Comparison of ENCODE assay signal across 15 cellular contexts in the genomic region with DNA sequence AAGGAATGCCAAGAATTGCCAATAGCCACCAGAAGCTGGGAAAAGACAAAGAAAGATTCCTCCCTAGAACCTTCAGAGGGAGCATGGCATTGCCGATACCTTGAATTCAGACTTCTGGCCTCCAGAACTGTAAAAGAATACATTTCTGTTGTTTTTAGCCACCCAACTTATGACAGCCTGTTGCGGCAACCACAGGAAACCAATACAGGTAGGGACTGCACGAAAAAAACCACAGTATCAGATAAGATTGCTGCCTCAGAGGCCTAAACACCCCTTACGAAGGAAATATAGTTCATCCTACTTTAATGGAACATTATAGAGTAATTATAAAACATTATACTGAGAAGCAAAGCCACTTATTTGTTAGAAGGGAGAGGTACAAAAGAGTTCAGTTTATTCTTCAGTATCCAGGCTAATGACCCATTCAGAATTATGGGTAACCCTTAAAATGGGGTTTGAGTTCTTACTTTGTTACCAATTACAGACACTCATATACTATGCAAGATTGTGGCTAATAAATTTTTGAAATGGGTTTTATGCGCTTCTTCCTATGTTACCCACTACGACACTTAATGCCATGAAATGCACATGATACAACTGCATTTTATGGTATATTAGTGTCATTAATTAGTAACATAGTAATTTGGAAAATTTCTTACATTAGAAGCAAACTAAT. TPM values are rescaled to one million over a fixed set of nuclear protein-coding genes. Genes with fewer than 3 reads are reported as not detected.
A peak's percentile ranks its signal among the peaks of the same experiment; 100 is the strongest.
DNase-seq lines count a peak whose midpoint lies in the region; ATAC-seq and TF ChIP-seq lines count a peak whose summit lies in the region.
"Had no signal": no experiment of that assay in that cellular context is flagged by ENCODE, and none has a peak within 500 bp of the region (broad histone marks: within the 10 kb centered on the region; RNA-seq: fewer than 3 reads in every experiment).

No MANE protein-coding gene starts in this region.

- TF ChIP-seq CTCF in spleen (IDR thresholded peaks at IDR 0.05 in 8 of 11, conservative IDR thresholded peaks at IDR 0.05 in 3 of 11) = no peak

- peaks cover 12% of the 10 kb centered on the region for H3K36me3 Mint-ChIP-seq in activated T-helper 1 cell treated with anti-CD3 and anti-CD28 coated beads, Interleukin-12 subunit alpha, Interleukin-12 subunit beta, Interleukin-2, Interleukin-4 antibody, amounts not matched to agents 30 ng/mL and 10 ng/mL and 1 ng/mL, durations not matched to agents 14 hours and 24 hours and 36 hours (ENCODE audit: low read depth)
- H3K36me3 Mint-ChIP-seq: memory B cell had no signal

- H3K27ac Mint-ChIP-seq in activated T-helper 1 cell treated with anti-CD3 and anti-CD28 coated beads, Interleukin-12 subunit alpha, Interleukin-12 subunit beta, Interleukin-2, Interleukin-4 antibody, amounts not matched to agents 30 ng/mL and 10 ng/mL and 1 ng/mL, durations not matched to agents 14 hours and 24 hours and 36 hours = peak overlapping the region; percentile 85
- H3K27ac Mint-ChIP-seq: memory B cell, progenitor cell of endocrine pancreas had no signal

- no peak for TF ChIP-seq POLR2A in spleen (IDR thresholded peaks at IDR 0.05)

- intact Hi-C loops in activated T-helper 1 cell treated with anti-CD3 and anti-CD28 coated beads, Interleukin-12 subunit alpha, Interleukin-12 subunit beta, Interleukin-2, Interleukin-4 antibody, amounts not matched to agents 30 ng/mL and 10 ng/mL and 1 ng/mL, durations not matched to agents 14 hours and 24 hours and 36 hours (cut with micrococcal nuclease) = loop anchor here (2.0 to 5.0 kb wide), 2 partner anchors 38 to 49 kb away; a partner anchor contains a TSS
- intact Hi-C loops in spleen (cut with DNase I; ENCODE audit: low total_unique reads) = no loop called here

- no peak overlapping the region for H3K4me3 ChIP-seq in spleen
- H3K4me3 ChIP-seq: BLaER1 treated with 17β-estradiol and CSF1 and Interleukin-3, amounts not matched to agents 10 nM and 100 nM; breast epithelium; HAP-1 had no signal

- peaks cover 0 to 14% (median 0%) of the 10 kb centered on the region in 6 donors for H3K4me1 ChIP-seq in spleen
- H3K4me1 ChIP-seq: breast epithelium had no signal

- no peaks in the 10 kb centered on the region for H3K27me3 Mint-ChIP-seq in activated T-helper 1 cell treated with anti-CD3 and anti-CD28 coated beads, Interleukin-12 subunit alpha, Interleukin-12 subunit beta, Interleukin-2, Interleukin-4 antibody, amounts not matched to agents 30 ng/mL and 10 ng/mL and 1 ng/mL, durations not matched to agents 14 hours and 24 hours and 36 hours (ENCODE audit: insufficient read depth)
- H3K27me3 Mint-ChIP-seq: progenitor cell of endocrine pancreas had no signal

- WGBS in spleen, 5 donors = 38 to 70% (median 59%) methylated on average over 6 of the region's 6 CpGs

- no peaks in the 10 kb centered on the region for H3K27me3 ChIP-seq in spleen (replicated peaks in 1 of 7)

- peak; percentile 1 for DNase-seq in GF-D8 (lab: John Stamatoyannopoulos, UW)
- DNase-seq in SKM-1 treated with dmso at 0.1 percent for 144 hours (lab: John Stamatoyannopoulos, UW; ENCODE audit: unreplicated experiment) = peak; percentile 14
- peak; percentile 49 for DNase-seq in activated T-helper 1 cell treated with anti-CD3 and anti-CD28 coated beads, Interleukin-12 subunit alpha, Interleukin-12 subunit beta, Interleukin-2, Interleukin-4 antibody, amounts not matched to agents 30 ng/mL and 10 ng/mL and 1 ng/mL, durations not matched to agents 14 hours and 24 hours and 36 hours (ENCODE audit: low spot score)
- DNase-seq in stimulated activated CD4-positive, alpha-beta T cell treated with anti-CD3 and anti-CD28 coated beads, Interleukin-15, amount 100 ng/mL, for 24 hours = peak; percentile 30
- no peak for DNase-seq in spleen
- no peak for DNase-seq in NOMO-1 treated with DMSO at 0.1 percent for 48 hours (lab: John Stamatoyannopoulos, UW; ENCODE audit: unreplicated experiment)
- DNase-seq: NCI-H2107 had no signal

- H3K4me1 Mint-ChIP-seq in activated T-helper 1 cell treated with anti-CD3 and anti-CD28 coated beads, Interleukin-12 subunit alpha, Interleukin-12 subunit beta, Interleukin-2, Interleukin-4 antibody, amounts not matched to agents 30 ng/mL and 10 ng/mL and 1 ng/mL, durations not matched to agents 14 hours and 24 hours and 36 hours (ENCODE audit: low read depth) = peaks cover 36% of the 10 kb centered on the region
- H3K4me1 Mint-ChIP-seq: memory B cell had no signal

- no peaks in the 10 kb centered on the region for H3K9me3 Mint-ChIP-seq in activated T-helper 1 cell treated with anti-CD3 and anti-CD28 coated beads, Interleukin-12 subunit alpha, Interleukin-12 subunit beta, Interleukin-2, Interleukin-4 antibody, amounts not matched to agents 30 ng/mL and 10 ng/mL and 1 ng/mL, durations not matched to agents 14 hours and 24 hours and 36 hours
- H3K9me3 Mint-ChIP-seq: memory B cell had no signal

- peak overlapping the region in 1 of 8 donors; percentile 50 for H3K27ac ChIP-seq in spleen
- H3K27ac ChIP-seq: BLaER1 treated with 17β-estradiol and CSF1 and Interleukin-3, amounts not matched to agents 10 nM and 100 nM; breast epithelium had no signal

- H3K36me3 ChIP-seq in spleen = no peaks in the 10 kb centered on the region
- H3K36me3 ChIP-seq: BLaER1 treated with 17β-estradiol and CSF1 and Interleukin-3, amounts not matched to agents 10 nM and 100 nM; breast epithelium; HAP-1 had no signal

- H3K9me3 ChIP-seq in spleen = no peaks in the 10 kb centered on the region
- H3K9me3 ChIP-seq: breast epithelium, HAP-1 had no signal

- peak overlapping the region; percentile 69 for H3K4me3 Mint-ChIP-seq in activated T-helper 1 cell treated with anti-CD3 and anti-CD28 coated beads, Interleukin-12 subunit alpha, Interleukin-12 subunit beta, Interleukin-2, Interleukin-4 antibody, amounts not matched to agents 30 ng/mL and 10 ng/mL and 1 ng/mL, durations not matched to agents 14 hours and 24 hours and 36 hours
- H3K4me3 Mint-ChIP-seq: memory B cell had no signal

- ATAC-seq in HG02610 (IDR thresholded peaks at IDR 0.05; ENCODE audit: unreplicated experiment) (no peak), GM19467 (IDR thresholded peaks at IDR 0.05; ENCODE audit: unreplicated experiment) (no peak)

RNA-seq across cellular contexts. Expression of a gene that starts 37.4 kb away (rescaled TPM):
- total RNA-seq in activated T-helper 1 cell treated with anti-CD3 and anti-CD28 coated beads, Interleukin-12 subunit alpha, Interleukin-12 subunit beta, Interleukin-2, Interleukin-4 antibody, amounts not matched to agents 30 ng/mL and 10 ng/mL and 1 ng/mL, durations not matched to agents 14 hours and 24 hours and 36 hours = 1.3 TPM in 2 replicates
- 1 to 10 TPM; 1.7 to 7.7 (median 4.7) TPM for total RNA-seq in spleen
- polyA plus RNA-seq in spleen = 1 to 10 TPM in 1 of 3 donors, under 1 TPM in 2; 0.50 to 2.5 (median 0.52) TPM
- total RNA-seq: RPMI7951 had no signal

RNA-seq across cellular contexts. Expression of a gene that starts 39.7 kb away (rescaled TPM):
- 0.73 and 0.98 TPM in 2 replicates for total RNA-seq in activated T-helper 1 cell treated with anti-CD3 and anti-CD28 coated beads, Interleukin-12 subunit alpha, Interleukin-12 subunit beta, Interleukin-2, Interleukin-4 antibody, amounts not matched to agents 30 ng/mL and 10 ng/mL and 1 ng/mL, durations not matched to agents 14 hours and 24 hours and 36 hours
- total RNA-seq in spleen = 10 to 100 TPM in 5 of 7 donors, 1 to 10 TPM in 2; 6.7 to 18.9 (median 10.6) TPM
- 1 to 10 TPM; 2.3 to 6.3 (median 4.2) TPM for polyA plus RNA-seq in spleen

RNA-seq across cellular contexts. Expression of a gene that starts 40.4 kb away (rescaled TPM):
- 8.1 and 9.3 TPM in 2 replicates for total RNA-seq in activated T-helper 1 cell treated with anti-CD3 and anti-CD28 coated beads, Interleukin-12 subunit alpha, Interleukin-12 subunit beta, Interleukin-2, Interleukin-4 antibody, amounts not matched to agents 30 ng/mL and 10 ng/mL and 1 ng/mL, durations not matched to agents 14 hours and 24 hours and 36 hours
- 10 to 100 TPM; 12.6 to 23.1 (median 17.6) TPM for total RNA-seq in spleen
- polyA plus RNA-seq in spleen = 10 to 100 TPM in 2 of 3 donors, 1 to 10 TPM in 1; 8.4 to 12.7 (median 12.4) TPM

Comparison
In these comparisons a context has a peak if more than half of its experiments do, and no peak if none do; other contexts are left out.
1. DNase-seq: peak in GF-D8 (single experiment), SKM-1 treated with dmso at 0.1 percent for 144 hours (single experiment), activated T-helper 1 cell treated with anti-CD3 and anti-CD28 coated beads, Interleukin-12 subunit alpha, Interleukin-12 subunit beta, Interleukin-2, Interleukin-4 antibody, amounts not matched to agents 30 ng/mL and 10 ng/mL and 1 ng/mL, durations not matched to agents 14 hours and 24 hours and 36 hours (single experiment) and stimulated activated CD4-positive, alpha-beta T cell treated with anti-CD3 and anti-CD28 coated beads, Interleukin-15, amount 100 ng/mL, for 24 hours (single experiment); none in spleen (single experiment) and NOMO-1 treated with DMSO at 0.1 percent for 48 hours (single experiment).